ENCODE assay signal across 10 cellular contexts in the genomic region with DNA sequence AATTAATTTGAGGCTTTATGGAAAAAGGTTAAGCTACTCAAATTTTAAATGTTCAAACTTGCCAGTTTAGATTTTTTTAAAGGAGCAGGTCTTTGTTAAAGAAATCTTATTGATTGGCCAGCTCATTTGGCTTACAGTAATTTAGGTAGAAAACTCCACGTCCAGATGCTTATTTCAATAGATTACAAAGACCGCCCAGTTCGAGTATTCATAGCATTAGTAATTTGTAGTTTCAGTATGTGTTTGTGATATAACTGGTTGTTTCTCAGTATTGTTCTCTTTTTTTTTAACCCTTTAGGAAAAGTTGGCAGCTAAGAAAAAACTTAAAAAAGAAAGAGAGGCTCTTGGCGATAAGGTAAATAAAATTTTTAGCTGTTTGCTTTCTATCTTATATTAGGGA. TPM values are rescaled to one million over a fixed set of nuclear protein-coding genes. Genes with fewer than 3 reads are reported as not detected.
A peak's percentile ranks its signal among the peaks of the same experiment; 100 is the strongest.
DNase-seq lines count a peak whose midpoint lies in the region; ATAC-seq and TF ChIP-seq lines count a peak whose summit lies in the region.
"Had no signal": no experiment of that assay in that cellular context is flagged by ENCODE, and none has a peak within 500 bp of the region (broad histone marks: within the 10 kb centered on the region; RNA-seq: fewer than 3 reads in every experiment).

No MANE protein-coding gene starts in this region.

- H3K4me1 ChIP-seq in heart left ventricle (peaks cover 0 to 32% (median 20%) of the 10 kb centered on the region in 12 donors), right atrium auricular region (peaks cover 0 to 31% of the 10 kb centered on the region in 2 donors), SJCRH30 (peaks cover 12% of the 10 kb centered on the region), tibial artery (peaks cover 0 to 28% (median 15%) of the 10 kb centered on the region in 4 donors)

- ATAC-seq in heart left ventricle (no peak), left lobe of liver (no peak)

- H3K4me3 ChIP-seq in heart left ventricle (peak overlapping the region in 9 of 12 donors; percentile 59 to 88 (median 80)), right atrium auricular region (peak overlapping the region in 1 of 2 donors; percentile 82), SJCRH30 (peak overlapping the region; percentile 89; the same call in 1 of the 2 replicates), fibroblast of villous mesenchyme (ENCODE audit: low read depth, low read length) (peak overlapping the region; percentile 85), tibial artery (peak overlapping the region; percentile 63 to 70)

- H3K27ac ChIP-seq in heart left ventricle (no peak overlapping the region), right atrium auricular region (no peak overlapping the region), SJCRH30 (no peak overlapping the region), tibial artery (no peak overlapping the region)

- TF ChIP-seq CTCF in heart left ventricle (IDR thresholded peaks at IDR 0.05) (no peak), right atrium auricular region (IDR thresholded peaks at IDR 0.05) (no peak), fibroblast of villous mesenchyme (IDR thresholded peaks at IDR 0.05; ENCODE audit: insufficient read depth, low read depth, low read length) (no peak), tibial artery (IDR thresholded peaks at IDR 0.05) (no peak)

- no peak for TF ChIP-seq POLR2A in heart left ventricle (IDR thresholded peaks at IDR 0.05)

- peaks cover 0 to 25% (median 5%) of the 10 kb centered on the region in 9 donors for H3K27me3 ChIP-seq in heart left ventricle
- no peaks in the 10 kb centered on the region for H3K27me3 ChIP-seq in right atrium auricular region
- no peaks in the 10 kb centered on the region for H3K27me3 ChIP-seq in SJCRH30
- H3K27me3 ChIP-seq in tibial artery: peaks cover 0 to 6% of the 10 kb centered on the region in 2 donors

- no peak for DNase-seq in heart left ventricle
- DNase-seq in right atrium auricular region (ENCODE audit: low spot score): no peak
- no peak for DNase-seq in SJCRH30
- DNase-seq in fibroblast of villous mesenchyme (ENCODE audit: low read depth): no peak
- no peak for DNase-seq in tibial artery
- no peak for DNase-seq in H4 (ENCODE audit: low spot score)
- DNase-seq in left lobe of liver (ENCODE audit: low spot score): no peak
- DNase-seq in activated CD4-positive, alpha-beta T cell treated with anti-CD3 and anti-CD28 coated beads, Interleukin-2, amount 50 U/mL, for 48 hours: no peak
- DNase-seq: DMS 273 treated with DMSO at 0.1 percent for 48 hours, NCI-H2107 had no signal

- H3K9me3 ChIP-seq in heart left ventricle: peaks cover 0 to 4% (median 0%) of the 10 kb centered on the region in 12 donors
- H3K9me3 ChIP-seq in right atrium auricular region: no peaks in the 10 kb centered on the region
- H3K9me3 ChIP-seq in SJCRH30 (replicated peaks): no peaks in the 10 kb centered on the region
- H3K9me3 ChIP-seq in tibial artery: no peaks in the 10 kb centered on the region

- intact Hi-C loops in heart left ventricle (cut with DNase I) (loop anchor here in 1 of 10 donors (2.0 kb wide), 1 partner anchor 24 kb away; no protein-coding TSS in a partner anchor), tibial artery (cut with DNase I; ENCODE audit: low total_unique reads) (no loop called here)

- H3K36me3 ChIP-seq in heart left ventricle: peaks cover 0 to 47% (median 42%) of the 10 kb centered on the region in 9 donors
- H3K36me3 ChIP-seq in right atrium auricular region: peaks cover 15% of the 10 kb centered on the region
- H3K36me3 ChIP-seq in SJCRH30: peaks cover 31% of the 10 kb centered on the region
- peaks cover 10 to 32% (median 20%) of the 10 kb centered on the region in 3 donors for H3K36me3 ChIP-seq in tibial artery

- 86 to 89% (median 88%) methylated on average over 4 of the region's 4 CpGs for WGBS in heart left ventricle, 4 donors

RNA-seq across cellular contexts. Expression of gene RPF1, which starts 1.6 kb away (rescaled TPM):
- total RNA-seq in heart left ventricle (10 to 100 TPM; 30.3 to 63.9 (median 34.5) TPM), right atrium auricular region (10 to 100 TPM; 39.0 to 41.5 TPM), fibroblast of villous mesenchyme (31.9 and 38.4 TPM in 2 replicates), left lobe of liver (8.6 TPM)
- polyA plus RNA-seq in heart left ventricle: 10 to 100 TPM; 23.9 to 66.8 TPM
- 72.8 and 79.6 TPM in 2 replicates for total RNA-seq in SJCRH30 (2014; rRNA removed; shearing (Covaris generic))
- 48.1 and 49.5 TPM in 2 replicates for total RNA-seq in H4 (2014; rRNA removed; shearing (Covaris generic))

RNA-seq across cellular contexts. Expression of gene SPATA1, which starts 25.5 kb away (rescaled TPM):
- total RNA-seq in heart left ventricle (1 to 10 TPM in 6 of 9 donors, under 1 TPM in 2, not detected in 1; 0.82 to 2.0 (median 1.2) TPM), right atrium auricular region (1 to 10 TPM in 1 of 2 donors, under 1 TPM in 1; 0.67 to 1.5 TPM), fibroblast of villous mesenchyme (0.43 and 0.97 TPM in 2 replicates), left lobe of liver (1.6 TPM)
- under 1 TPM in 1 of 2 donors, not detected in 1; 0.19 TPM for polyA plus RNA-seq in heart left ventricle
- total RNA-seq in SJCRH30 (2014; rRNA removed; shearing (Covaris generic)): 0.97 TPM in 1 of 2 replicates, not detected in the other
- 0.17 TPM in 1 of 2 replicates, not detected in the other for total RNA-seq in H4 (2014; rRNA removed; shearing (Covaris generic))

RNA-seq across cellular contexts. Expression of gene GNG5, which starts 25.7 kb away (rescaled TPM):
- 100 to 1,000 TPM; 129 to 217 (median 160) TPM for total RNA-seq in heart left ventricle
- polyA plus RNA-seq in heart left ventricle: 100 to 1,000 TPM; 262 to 299 TPM
- total RNA-seq in right atrium auricular region: 100 to 1,000 TPM; 143 to 198 TPM
- 149 and 152 TPM in 2 replicates for total RNA-seq in SJCRH30 (2014; rRNA removed; shearing (Covaris generic))
- total RNA-seq in fibroblast of villous mesenchyme: 17.3 and 20.9 TPM in 2 replicates
- 52.2 and 57.3 TPM in 2 replicates for total RNA-seq in H4 (2014; rRNA removed; shearing (Covaris generic))
- total RNA-seq in left lobe of liver: 45.0 TPM
